Comparison of ENCODE assay signal across 1 cellular context in the genomic region with DNA sequence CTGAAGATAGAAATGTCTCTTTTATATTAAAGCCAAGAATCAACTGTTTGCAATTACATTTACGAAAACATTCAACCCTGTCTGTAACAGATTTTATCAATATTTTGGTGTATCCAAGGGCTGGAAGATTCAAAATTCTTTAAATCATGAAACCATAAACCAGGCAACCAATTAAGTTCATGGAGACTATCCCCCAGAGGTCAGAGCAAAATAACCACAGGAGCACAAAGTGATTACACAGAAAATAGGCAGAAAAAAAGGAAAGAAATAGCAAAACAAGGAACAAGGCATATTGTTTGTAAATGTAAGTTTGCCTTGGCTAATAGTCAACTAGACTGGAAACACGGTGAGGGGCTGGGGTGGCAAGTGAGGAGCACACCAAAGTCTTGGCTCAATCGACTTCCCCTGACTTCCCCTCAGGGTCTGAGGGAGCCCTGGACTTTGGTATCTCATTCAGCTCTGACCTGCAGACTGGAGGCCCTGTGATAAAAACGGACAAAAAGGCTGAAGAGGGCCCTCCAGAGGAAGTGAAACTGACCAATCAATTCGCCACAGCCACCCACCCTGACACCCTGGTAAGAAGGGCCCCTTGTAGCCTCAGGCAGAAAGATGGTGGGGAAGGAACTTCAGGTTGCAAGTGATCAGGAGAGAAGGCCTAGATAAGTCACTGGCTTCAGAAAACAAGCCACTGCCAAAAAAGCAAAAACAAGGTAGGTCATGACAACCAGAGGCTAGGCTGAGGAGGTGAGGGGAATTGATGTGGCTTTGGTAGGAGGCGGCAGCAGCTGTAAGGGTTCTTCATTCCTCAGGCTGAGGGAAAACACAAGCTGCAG.
A peak's percentile ranks its signal among the peaks of the same experiment; 100 is the strongest.
TF ChIP-seq lines count a peak whose summit lies in the region.

No MANE protein-coding gene starts in this region.

TF ChIP-seq in HepG2, 621 proteins besides CTCF, POLR2A, EP300 and RAD21 (continued from another document and continues in another):
- TF ChIP-seq RXRA (CRISPR knock-in tag; IDR thresholded peaks at IDR 0.05) (no peak; the same call in 1 of the 2 replicates), YY1 (IDR thresholded peaks at IDR 0.05; ENCODE audit: insufficient read depth, insufficient replicate concordance, low read depth, low read length) (peak; percentile 14), BHLHE40 (IDR thresholded peaks at IDR 0.05; ENCODE audit: low read length) (no peak), SOX6 (IDR thresholded peaks at IDR 0.05) (no peak), SOX6 (CRISPR knock-in tag; IDR thresholded peaks at IDR 0.05) (peak; percentile 68), MBNL3 (CRISPR knock-in tag; conservative IDR thresholded peaks at IDR 0.05) (no peak), ZFAT (CRISPR knock-in tag; conservative IDR thresholded peaks at IDR 0.05) (no peak), ZNF510 (CRISPR knock-in tag; IDR thresholded peaks at IDR 0.05; ENCODE audit: low read depth) (0 out of 2 replicates have a peak, but pooled peaks have one; percentile 31), SOX5 (CRISPR knock-in tag; IDR thresholded peaks at IDR 0.05; ENCODE audit: borderline replicate concordance) (peak; percentile 55), SMC3 (IDR thresholded peaks at IDR 0.05; ENCODE audit: low read length) (peak; percentile 31; the same call in 1 of the 2 replicates), TCF7L2 (IDR thresholded peaks at IDR 0.05; ENCODE audit: low read depth, low read length) (no peak), HDAC1 (CRISPR knock-in tag; IDR thresholded peaks at IDR 0.05) (peak; percentile 81), SALL2 (CRISPR knock-in tag; IDR thresholded peaks at IDR 0.05) (0 out of 2 replicates have a peak, but pooled peaks have one; percentile 58), CREM (IDR thresholded peaks at IDR 0.05) (peak; percentile 19; the same call in 1 of the 2 replicates), CREM (CRISPR knock-in tag; IDR thresholded peaks at IDR 0.05) (no peak), KLF9 (CRISPR knock-in tag; IDR thresholded peaks at IDR 0.05; ENCODE audit: low read depth) (no peak), RARG (CRISPR knock-in tag; IDR thresholded peaks at IDR 0.05; ENCODE audit: low read depth) (no peak), ZNF235 (CRISPR knock-in tag; IDR thresholded peaks at IDR 0.05; ENCODE audit: borderline replicate concordance) (no peak), RFX1 (IDR thresholded peaks at IDR 0.05) (no peak), ZNF33A (CRISPR knock-in tag; IDR thresholded peaks at IDR 0.05; ENCODE audit: borderline replicate concordance) (0 out of 2 replicates have a peak, but pooled peaks have one; percentile 15), NCOR1 (IDR thresholded peaks at IDR 0.05; ENCODE audit: borderline replicate concordance, low read length) (peak; percentile 66; the same call in 1 of the 2 replicates), PPARG (CRISPR knock-in tag; conservative IDR thresholded peaks at IDR 0.05) (no peak), TP53 (CRISPR knock-in tag; conservative IDR thresholded peaks at IDR 0.05) (peak; percentile 65; the same call in 1 of the 2 replicates), ZNF124 (CRISPR knock-in tag; IDR thresholded peaks at IDR 0.05) (0 out of 2 replicates have a peak, but pooled peaks have one; percentile 79), ATAD3A (CRISPR knock-in tag; IDR thresholded peaks at IDR 0.05) (no peak), ZKSCAN5 (CRISPR knock-in tag; IDR thresholded peaks at IDR 0.05) (peak; percentile 87), ZNF619 (CRISPR knock-in tag; IDR thresholded peaks at IDR 0.05) (0 out of 2 replicates have a peak, but pooled peaks have one; percentile 48), FOSL2 (CRISPR knock-in tag; IDR thresholded peaks at IDR 0.05) (peak; percentile 20; the same call in 1 of the 2 replicates), ZNF670 (CRISPR knock-in tag; IDR thresholded peaks at IDR 0.05; ENCODE audit: borderline replicate concordance) (0 out of 2 replicates have a peak, but pooled peaks have one; percentile 45), ZSCAN20 (CRISPR knock-in tag; IDR thresholded peaks at IDR 0.05; ENCODE audit: borderline replicate concordance) (no peak), MZF1 (CRISPR knock-in tag; IDR thresholded peaks at IDR 0.05; ENCODE audit: borderline replicate concordance) (no peak), ZKSCAN8 (CRISPR knock-in tag; IDR thresholded peaks at IDR 0.05; ENCODE audit: borderline replicate concordance) (0 out of 2 replicates have a peak, but pooled peaks have one; percentile 17), ATM (IDR thresholded peaks at IDR 0.05; ENCODE audit: borderline replicate concordance) (no peak), KAT8 (CRISPR knock-in tag; IDR thresholded peaks at IDR 0.05) (peak; percentile 52; the same call in 1 of the 2 replicates)
- TF ChIP-seq, protein P1, sequence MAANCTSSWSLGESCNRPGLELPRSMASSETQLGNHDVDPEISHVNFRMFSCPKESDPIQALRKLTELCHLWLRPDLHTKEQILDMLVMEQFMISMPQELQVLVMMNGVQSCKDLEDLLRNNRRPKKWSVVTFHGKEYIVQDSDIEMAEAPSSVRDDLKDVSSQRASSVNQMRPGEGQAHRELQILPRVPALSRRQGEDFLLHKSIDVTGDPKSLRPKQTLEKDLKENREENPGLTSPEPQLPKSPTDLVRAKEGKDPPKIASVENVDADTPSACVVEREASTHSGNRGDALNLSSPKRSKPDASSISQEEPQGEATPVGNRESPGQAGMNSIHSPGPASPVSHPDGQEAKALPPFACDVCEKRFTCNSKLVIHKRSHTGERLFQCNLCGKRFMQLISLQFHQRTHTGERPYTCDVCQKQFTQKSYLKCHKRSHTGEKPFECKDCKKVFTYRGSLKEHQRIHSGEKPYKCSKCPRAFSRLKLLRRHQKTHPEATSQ (CRISPR knock-in tag; IDR thresholded peaks at IDR 0.05; ENCODE audit: borderline replicate concordance): 0 out of 2 replicates have a peak, but pooled peaks have one; percentile 60
- TF ChIP-seq, protein P2, sequence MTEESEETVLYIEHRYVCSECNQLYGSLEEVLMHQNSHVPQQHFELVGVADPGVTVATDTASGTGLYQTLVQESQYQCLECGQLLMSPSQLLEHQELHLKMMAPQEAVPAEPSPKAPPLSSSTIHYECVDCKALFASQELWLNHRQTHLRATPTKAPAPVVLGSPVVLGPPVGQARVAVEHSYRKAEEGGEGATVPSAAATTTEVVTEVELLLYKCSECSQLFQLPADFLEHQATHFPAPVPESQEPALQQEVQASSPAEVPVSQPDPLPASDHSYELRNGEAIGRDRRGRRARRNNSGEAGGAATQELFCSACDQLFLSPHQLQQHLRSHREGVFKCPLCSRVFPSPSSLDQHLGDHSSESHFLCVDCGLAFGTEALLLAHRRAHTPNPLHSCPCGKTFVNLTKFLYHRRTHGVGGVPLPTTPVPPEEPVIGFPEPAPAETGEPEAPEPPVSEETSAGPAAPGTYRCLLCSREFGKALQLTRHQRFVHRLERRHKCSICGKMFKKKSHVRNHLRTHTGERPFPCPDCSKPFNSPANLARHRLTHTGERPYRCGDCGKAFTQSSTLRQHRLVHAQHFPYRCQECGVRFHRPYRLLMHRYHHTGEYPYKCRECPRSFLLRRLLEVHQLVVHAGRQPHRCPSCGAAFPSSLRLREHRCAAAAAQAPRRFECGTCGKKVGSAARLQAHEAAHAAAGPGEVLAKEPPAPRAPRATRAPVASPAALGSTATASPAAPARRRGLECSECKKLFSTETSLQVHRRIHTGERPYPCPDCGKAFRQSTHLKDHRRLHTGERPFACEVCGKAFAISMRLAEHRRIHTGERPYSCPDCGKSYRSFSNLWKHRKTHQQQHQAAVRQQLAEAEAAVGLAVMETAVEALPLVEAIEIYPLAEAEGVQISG (CRISPR knock-in tag; IDR thresholded peaks at IDR 0.05): peak; percentile 51; the same call in 1 of the 2 replicates
- TF ChIP-seq, protein P3, sequence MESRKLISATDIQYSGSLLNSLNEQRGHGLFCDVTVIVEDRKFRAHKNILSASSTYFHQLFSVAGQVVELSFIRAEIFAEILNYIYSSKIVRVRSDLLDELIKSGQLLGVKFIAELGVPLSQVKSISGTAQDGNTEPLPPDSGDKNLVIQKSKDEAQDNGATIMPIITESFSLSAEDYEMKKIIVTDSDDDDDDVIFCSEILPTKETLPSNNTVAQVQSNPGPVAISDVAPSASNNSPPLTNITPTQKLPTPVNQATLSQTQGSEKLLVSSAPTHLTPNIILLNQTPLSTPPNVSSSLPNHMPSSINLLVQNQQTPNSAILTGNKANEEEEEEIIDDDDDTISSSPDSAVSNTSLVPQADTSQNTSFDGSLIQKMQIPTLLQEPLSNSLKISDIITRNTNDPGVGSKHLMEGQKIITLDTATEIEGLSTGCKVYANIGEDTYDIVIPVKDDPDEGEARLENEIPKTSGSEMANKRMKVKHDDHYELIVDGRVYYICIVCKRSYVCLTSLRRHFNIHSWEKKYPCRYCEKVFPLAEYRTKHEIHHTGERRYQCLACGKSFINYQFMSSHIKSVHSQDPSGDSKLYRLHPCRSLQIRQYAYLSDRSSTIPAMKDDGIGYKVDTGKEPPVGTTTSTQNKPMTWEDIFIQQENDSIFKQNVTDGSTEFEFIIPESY (CRISPR knock-in tag; IDR thresholded peaks at IDR 0.05): no peak; the same call in 1 of the 2 replicates
- TF ChIP-seq, protein P4, sequence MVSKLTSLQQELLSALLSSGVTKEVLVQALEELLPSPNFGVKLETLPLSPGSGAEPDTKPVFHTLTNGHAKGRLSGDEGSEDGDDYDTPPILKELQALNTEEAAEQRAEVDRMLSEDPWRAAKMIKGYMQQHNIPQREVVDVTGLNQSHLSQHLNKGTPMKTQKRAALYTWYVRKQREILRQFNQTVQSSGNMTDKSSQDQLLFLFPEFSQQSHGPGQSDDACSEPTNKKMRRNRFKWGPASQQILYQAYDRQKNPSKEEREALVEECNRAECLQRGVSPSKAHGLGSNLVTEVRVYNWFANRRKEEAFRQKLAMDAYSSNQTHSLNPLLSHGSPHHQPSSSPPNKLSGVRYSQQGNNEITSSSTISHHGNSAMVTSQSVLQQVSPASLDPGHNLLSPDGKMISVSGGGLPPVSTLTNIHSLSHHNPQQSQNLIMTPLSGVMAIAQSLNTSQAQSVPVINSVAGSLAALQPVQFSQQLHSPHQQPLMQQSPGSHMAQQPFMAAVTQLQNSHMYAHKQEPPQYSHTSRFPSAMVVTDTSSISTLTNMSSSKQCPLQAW (CRISPR knock-in tag; IDR thresholded peaks at IDR 0.05): 0 out of 2 replicates have a peak, but pooled peaks have one; percentile 36
- TF ChIP-seq, protein P5, sequence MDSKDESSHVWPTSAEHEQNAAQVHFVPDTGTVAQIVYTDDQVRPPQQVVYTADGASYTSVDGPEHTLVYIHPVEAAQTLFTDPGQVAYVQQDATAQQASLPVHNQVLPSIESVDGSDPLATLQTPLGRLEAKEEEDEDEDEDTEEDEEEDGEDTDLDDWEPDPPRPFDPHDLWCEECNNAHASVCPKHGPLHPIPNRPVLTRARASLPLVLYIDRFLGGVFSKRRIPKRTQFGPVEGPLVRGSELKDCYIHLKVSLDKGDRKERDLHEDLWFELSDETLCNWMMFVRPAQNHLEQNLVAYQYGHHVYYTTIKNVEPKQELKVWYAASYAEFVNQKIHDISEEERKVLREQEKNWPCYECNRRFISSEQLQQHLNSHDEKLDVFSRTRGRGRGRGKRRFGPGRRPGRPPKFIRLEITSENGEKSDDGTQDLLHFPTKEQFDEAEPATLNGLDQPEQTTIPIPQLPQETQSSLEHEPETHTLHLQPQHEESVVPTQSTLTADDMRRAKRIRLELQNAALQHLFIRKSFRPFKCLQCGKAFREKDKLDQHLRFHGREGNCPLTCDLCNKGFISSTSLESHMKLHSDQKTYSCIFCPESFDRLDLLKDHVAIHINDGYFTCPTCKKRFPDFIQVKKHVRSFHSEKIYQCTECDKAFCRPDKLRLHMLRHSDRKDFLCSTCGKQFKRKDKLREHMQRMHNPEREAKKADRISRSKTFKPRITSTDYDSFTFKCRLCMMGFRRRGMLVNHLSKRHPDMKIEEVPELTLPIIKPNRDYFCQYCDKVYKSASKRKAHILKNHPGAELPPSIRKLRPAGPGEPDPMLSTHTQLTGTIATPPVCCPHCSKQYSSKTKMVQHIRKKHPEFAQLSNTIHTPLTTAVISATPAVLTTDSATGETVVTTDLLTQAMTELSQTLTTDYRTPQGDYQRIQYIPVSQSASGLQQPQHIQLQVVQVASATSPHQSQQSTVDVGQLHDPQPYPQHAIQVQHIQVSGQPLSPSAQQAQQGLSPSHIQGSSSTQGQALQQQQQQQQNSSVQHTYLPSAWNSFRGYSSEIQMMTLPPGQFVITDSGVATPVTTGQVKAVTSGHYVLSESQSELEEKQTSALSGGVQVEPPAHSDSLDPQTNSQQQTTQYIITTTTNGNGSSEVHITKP (CRISPR knock-in tag; IDR thresholded peaks at IDR 0.05; ENCODE audit: low read depth): no peak
- TF ChIP-seq, protein P6, sequence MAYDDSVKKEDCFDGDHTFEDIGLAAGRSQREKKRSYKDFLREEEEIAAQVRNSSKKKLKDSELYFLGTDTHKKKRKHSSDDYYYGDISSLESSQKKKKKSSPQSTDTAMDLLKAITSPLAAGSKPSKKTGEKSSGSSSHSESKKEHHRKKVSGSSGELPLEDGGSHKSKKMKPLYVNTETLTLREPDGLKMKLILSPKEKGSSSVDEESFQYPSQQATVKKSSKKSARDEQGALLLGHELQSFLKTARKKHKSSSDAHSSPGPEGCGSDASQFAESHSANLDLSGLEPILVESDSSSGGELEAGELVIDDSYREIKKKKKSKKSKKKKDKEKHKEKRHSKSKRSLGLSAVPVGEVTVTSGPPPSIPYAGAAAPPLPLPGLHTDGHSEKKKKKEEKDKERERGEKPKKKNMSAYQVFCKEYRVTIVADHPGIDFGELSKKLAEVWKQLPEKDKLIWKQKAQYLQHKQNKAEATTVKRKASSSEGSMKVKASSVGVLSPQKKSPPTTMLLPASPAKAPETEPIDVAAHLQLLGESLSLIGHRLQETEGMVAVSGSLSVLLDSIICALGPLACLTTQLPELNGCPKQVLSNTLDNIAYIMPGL (CRISPR knock-in tag; IDR thresholded peaks at IDR 0.05; ENCODE audit: borderline replicate concordance in 1 of 2, low read depth in 1 of 2): peak; percentile 67 to 68; a peak in 3 of 4 replicates
- TF ChIP-seq, protein P7, sequence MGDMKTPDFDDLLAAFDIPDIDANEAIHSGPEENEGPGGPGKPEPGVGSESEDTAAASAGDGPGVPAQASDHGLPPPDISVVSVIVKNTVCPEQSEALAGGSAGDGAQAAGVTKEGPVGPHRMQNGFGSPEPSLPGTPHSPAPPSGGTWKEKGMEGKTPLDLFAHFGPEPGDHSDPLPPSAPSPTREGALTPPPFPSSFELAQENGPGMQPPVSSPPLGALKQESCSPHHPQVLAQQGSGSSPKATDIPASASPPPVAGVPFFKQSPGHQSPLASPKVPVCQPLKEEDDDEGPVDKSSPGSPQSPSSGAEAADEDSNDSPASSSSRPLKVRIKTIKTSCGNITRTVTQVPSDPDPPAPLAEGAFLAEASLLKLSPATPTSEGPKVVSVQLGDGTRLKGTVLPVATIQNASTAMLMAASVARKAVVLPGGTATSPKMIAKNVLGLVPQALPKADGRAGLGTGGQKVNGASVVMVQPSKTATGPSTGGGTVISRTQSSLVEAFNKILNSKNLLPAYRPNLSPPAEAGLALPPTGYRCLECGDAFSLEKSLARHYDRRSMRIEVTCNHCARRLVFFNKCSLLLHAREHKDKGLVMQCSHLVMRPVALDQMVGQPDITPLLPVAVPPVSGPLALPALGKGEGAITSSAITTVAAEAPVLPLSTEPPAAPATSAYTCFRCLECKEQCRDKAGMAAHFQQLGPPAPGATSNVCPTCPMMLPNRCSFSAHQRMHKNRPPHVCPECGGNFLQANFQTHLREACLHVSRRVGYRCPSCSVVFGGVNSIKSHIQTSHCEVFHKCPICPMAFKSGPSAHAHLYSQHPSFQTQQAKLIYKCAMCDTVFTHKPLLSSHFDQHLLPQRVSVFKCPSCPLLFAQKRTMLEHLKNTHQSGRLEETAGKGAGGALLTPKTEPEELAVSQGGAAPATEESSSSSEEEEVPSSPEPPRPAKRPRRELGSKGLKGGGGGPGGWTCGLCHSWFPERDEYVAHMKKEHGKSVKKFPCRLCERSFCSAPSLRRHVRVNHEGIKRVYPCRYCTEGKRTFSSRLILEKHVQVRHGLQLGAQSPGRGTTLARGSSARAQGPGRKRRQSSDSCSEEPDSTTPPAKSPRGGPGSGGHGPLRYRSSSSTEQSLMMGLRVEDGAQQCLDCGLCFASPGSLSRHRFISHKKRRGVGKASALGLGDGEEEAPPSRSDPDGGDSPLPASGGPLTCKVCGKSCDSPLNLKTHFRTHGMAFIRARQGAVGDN (CRISPR knock-in tag; IDR thresholded peaks at IDR 0.05): 0 out of 2 replicates have a peak, but pooled peaks have one; percentile 13
